In genomic region chr14:101985957-101986356, GRCh38 we compare ENCODE assay signal across 20 cellular contexts. TPM values are rescaled to one million over a fixed set of nuclear protein-coding genes. Genes with fewer than 3 reads are reported as not detected.
DNase-seq lines count a peak whose midpoint lies in the region; ATAC-seq and TF ChIP-seq lines count a peak whose summit lies in the region.
"Had no signal": no experiment of that assay in that cellular context is flagged by ENCODE, and none has a peak within 500 bp of the region (broad histone marks: within the 10 kb centered on the region; RNA-seq: fewer than 3 reads in every experiment).

No MANE protein-coding gene starts in this region.

- H3K4me3 ChIP-seq in Caco-2 (ENCODE audit: low read depth, low read length) (no peak overlapping the region), IMR-90 (ENCODE audit: insufficient read depth, low read depth, low read length) (no peak overlapping the region), vagina (no peak overlapping the region), brain microvascular endothelial cell (ENCODE audit: low read depth, low read length) (no peak overlapping the region)
- H3K4me3 ChIP-seq: BLaER1 treated with 17β-estradiol and CSF1 and Interleukin-3, amounts not matched to agents 10 nM and 100 nM had no signal

- H4K20me1 ChIP-seq in IMR-90 (ENCODE audit: insufficient read depth, low read length), result peaks cover 26% of the 10 kb centered on the region; the same call in 1 of the 2 replicates

- H3K4me1 ChIP-seq in Caco-2 (no peaks in the 10 kb centered on the region), IMR-90 (ENCODE audit: control insufficient read depth, insufficient read depth, low read length) (0 out of 2 replicates have a peak, but pooled peaks cover 2% of the 10 kb centered on the region), vagina (peaks cover 3% of the 10 kb centered on the region)

- peaks cover 68% of the 10 kb centered on the region for H3K36me3 Mint-ChIP-seq in Caco-2 (ENCODE audit: insufficient read depth, unreplicated experiment)
- peaks cover 96% of the 10 kb centered on the region for H3K36me3 Mint-ChIP-seq in activated T-helper 17 cell treated with anti-CD3 and anti-CD28 coated beads, Interleukin-2, amount 50 U/mL, for 72 hours (ENCODE audit: low read depth)
- H3K36me3 Mint-ChIP-seq in dendritic cell treated with granulocyte-macrophage colony-stimulating factor and Interleukin-4, amounts not matched to agents 40 ng/mL and 50 ng/mL, for 4 days (ENCODE audit: low read depth), result peaks cover 87% of the 10 kb centered on the region

- H3K36me3 ChIP-seq in Caco-2 (ENCODE audit: control insufficient read depth, insufficient read depth, low read length) (peaks cover 4% of the 10 kb centered on the region), IMR-90 (ENCODE audit: control insufficient read depth, insufficient read depth, low read length) (peaks cover 73% of the 10 kb centered on the region), vagina (peaks cover 0 to 93% of the 10 kb centered on the region in 2 donors), brain microvascular endothelial cell (replicated peaks) (peaks cover 89% of the 10 kb centered on the region)

- no peaks in the 10 kb centered on the region for H3K9me3 Mint-ChIP-seq in Caco-2 (ENCODE audit: unreplicated experiment)
- no peaks in the 10 kb centered on the region for H3K9me3 Mint-ChIP-seq in activated T-helper 17 cell treated with anti-CD3 and anti-CD28 coated beads, Interleukin-2, amount 50 U/mL, for 72 hours
- no peaks in the 10 kb centered on the region for H3K9me3 Mint-ChIP-seq in dendritic cell treated with granulocyte-macrophage colony-stimulating factor and Interleukin-4, amounts not matched to agents 40 ng/mL and 50 ng/mL, for 4 days
- H3K9me3 Mint-ChIP-seq: CD4-positive, alpha-beta T cell had no signal

- H3K4ac ChIP-seq in IMR-90 (ENCODE audit: low read depth, low read length), result no peak overlapping the region

- CTCF ChIA-PET in Caco-2 (lab: Charles Lee), result no interaction called here
- CTCF ChIA-PET in IMR-90 (lab: Yijun Ruan, JAX), result no interaction called here

- H2AK5ac ChIP-seq in IMR-90 (ENCODE audit: low read depth, low read length), result no peak overlapping the region

- TF ChIP-seq POLR2A in IMR-90 (IDR thresholded peaks at IDR 0.05; ENCODE audit: low read depth, low read length), result no peak
- no peak for TF ChIP-seq POLR2A in vagina (IDR thresholded peaks at IDR 0.05)

- in situ Hi-C loops in IMR-90 (cut with MboI; ENCODE audit: low sequenced_read_pairs) (no loop called here), brain microvascular endothelial cell (cut with HindIII; ENCODE audit: low pct_ligation_motif_present, low sequenced_read_pairs) (loop anchor here (10.0 kb wide), 1 partner anchor 49 kb away; no protein-coding TSS in a partner anchor)

- H3K4me2 ChIP-seq in IMR-90 (ENCODE audit: low read depth, low read length), result no peak overlapping the region
- H3K4me2 ChIP-seq: BLaER1 treated with 17β-estradiol and CSF1 and Interleukin-3, amounts not matched to agents 10 nM and 100 nM; SK-N-SH had no signal

- no peak overlapping the region for H3K56ac ChIP-seq in IMR-90 (ENCODE audit: extremely low read depth, insufficient read depth, low read length)

- no peak overlapping the region for H3K27ac Mint-ChIP-seq in Caco-2 (ENCODE audit: unreplicated experiment)
- H3K27ac Mint-ChIP-seq in activated T-helper 17 cell treated with anti-CD3 and anti-CD28 coated beads, Interleukin-2, amount 50 U/mL, for 72 hours, result peak overlapping the region; percentile 15
- H3K27ac Mint-ChIP-seq in dendritic cell treated with granulocyte-macrophage colony-stimulating factor and Interleukin-4, amounts not matched to agents 40 ng/mL and 50 ng/mL, for 4 days, result peak overlapping the region; percentile 30
- H3K27ac Mint-ChIP-seq: CD4-positive, alpha-beta T cell had no signal

- no peak overlapping the region for H2BK5ac ChIP-seq in IMR-90 (ENCODE audit: low read depth, low read length, poor library complexity, severe bottlenecking)

- H3K23ac ChIP-seq in IMR-90 (ENCODE audit: low read depth, low read length), result no peak overlapping the region

- no peaks in the 10 kb centered on the region for H3K4me1 Mint-ChIP-seq in Caco-2 (ENCODE audit: low read depth, unreplicated experiment)
- H3K4me1 Mint-ChIP-seq in activated T-helper 17 cell treated with anti-CD3 and anti-CD28 coated beads, Interleukin-2, amount 50 U/mL, for 72 hours, result peaks cover 12% of the 10 kb centered on the region
- peaks cover 26% of the 10 kb centered on the region for H3K4me1 Mint-ChIP-seq in dendritic cell treated with granulocyte-macrophage colony-stimulating factor and Interleukin-4, amounts not matched to agents 40 ng/mL and 50 ng/mL, for 4 days (ENCODE audit: low read depth)

- no peak for TF ChIP-seq CTCF in Caco-2 (IDR thresholded peaks at IDR 0.05; ENCODE audit: insufficient read depth in 1 of 2, low read depth in 1 of 2, low read length in 1 of 2, severe bottlenecking in 1 of 2, unreplicated experiment in 1 of 2)
- no peak for TF ChIP-seq CTCF in IMR-90 (conservative IDR thresholded peaks at IDR 0.05; ENCODE audit: low read depth, low read length)
- TF ChIP-seq CTCF in vagina (IDR thresholded peaks at IDR 0.05), result no peak
- TF ChIP-seq CTCF in brain microvascular endothelial cell (IDR thresholded peaks at IDR 0.05; ENCODE audit: low read depth, low read length, missing control alignments), result no peak

- H4K5ac ChIP-seq in IMR-90 (ENCODE audit: low read depth, low read length), result no peak overlapping the region

- H4K91ac ChIP-seq in IMR-90 (ENCODE audit: insufficient read depth, low read depth, low read length), result no peak overlapping the region

- H2AK9ac ChIP-seq in IMR-90 (replicated peaks; ENCODE audit: low read depth, low read length, poor library complexity), result no peak overlapping the region

- no peaks in the 10 kb centered on the region for H3K27me3 ChIP-seq in Caco-2 (replicated peaks; ENCODE audit: control insufficient read depth, insufficient read depth, low read length)
- no peaks in the 10 kb centered on the region for H3K27me3 ChIP-seq in IMR-90 (ENCODE audit: control insufficient read depth, insufficient read depth, low read length)
- no peaks in the 10 kb centered on the region for H3K27me3 ChIP-seq in vagina
- H3K27me3 ChIP-seq in brain microvascular endothelial cell (replicated peaks), result no peaks in the 10 kb centered on the region
- H3K27me3 ChIP-seq: BLaER1 treated with 17β-estradiol and CSF1 and Interleukin-3, amounts not matched to agents 10 nM and 100 nM had no signal

- peaks cover 48 to 57% of the 10 kb centered on the region in 2 experiments for H3K79me1 ChIP-seq in IMR-90 (ENCODE audit: low read depth in 1 of 2, low read length in 2 of 2)

- H3K14ac ChIP-seq in IMR-90 (replicated peaks; ENCODE audit: low read depth, low read length), result no peak overlapping the region

- no peaks in the 10 kb centered on the region for H3K27me3 Mint-ChIP-seq in Caco-2 (ENCODE audit: insufficient read depth, unreplicated experiment)
- H3K27me3 Mint-ChIP-seq in activated T-helper 17 cell treated with anti-CD3 and anti-CD28 coated beads, Interleukin-2, amount 50 U/mL, for 72 hours, result no peaks in the 10 kb centered on the region
- H3K27me3 Mint-ChIP-seq in dendritic cell treated with granulocyte-macrophage colony-stimulating factor and Interleukin-4, amounts not matched to agents 40 ng/mL and 50 ng/mL, for 4 days, result no peaks in the 10 kb centered on the region
- H3K27me3 Mint-ChIP-seq: CD4-positive, alpha-beta T cell had no signal

- intact Hi-C loops in Caco-2 (cut with micrococcal nuclease; ENCODE audit: unreplicated experiment), result no loop called here
- intact Hi-C loops in IMR-90 (cut with micrococcal nuclease), result no loop called here
- intact Hi-C loops in dendritic cell treated with granulocyte-macrophage colony-stimulating factor and Interleukin-4, amounts not matched to agents 40 ng/mL and 50 ng/mL, for 4 days (cut with micrococcal nuclease), result no loop called here
- intact Hi-C loops in vagina (cut with DNase I), result no loop called here

- no peak overlapping the region for H2BK15ac ChIP-seq in IMR-90 (ENCODE audit: low read depth, low read length)

- H2BK120ac ChIP-seq in IMR-90 (ENCODE audit: low read depth, low read length), result no peak overlapping the region

- H4K8ac ChIP-seq in IMR-90 (ENCODE audit: low read depth in 2 of 2, low read length in 2 of 2), result no peak overlapping the region

- H2AFZ ChIP-seq in IMR-90 (replicated peaks; ENCODE audit: low read length, poor library complexity), result no peak overlapping the region

- no peak for TF ChIP-seq RAD21 in IMR-90 (IDR thresholded peaks at IDR 0.05; ENCODE audit: low read length)

- no peak overlapping the region for H2BK20ac ChIP-seq in IMR-90 (ENCODE audit: low read depth, low read length)

- dilution Hi-C loops in IMR-90 (cut with HindIII; ENCODE audit: low sequenced_read_pairs, unreplicated experiment), result no loop called here

- H3K9me3 ChIP-seq in Caco-2, result no peaks in the 10 kb centered on the region
- H3K9me3 ChIP-seq in IMR-90 (ENCODE audit: control insufficient read depth, insufficient read depth, low read length), result no peaks in the 10 kb centered on the region
- H3K9me3 ChIP-seq in vagina, result no peaks in the 10 kb centered on the region
- H3K9me3 ChIP-seq: BLaER1 treated with 17β-estradiol and CSF1 and Interleukin-3, amounts not matched to agents 10 nM and 100 nM; SK-N-SH had no signal

- DNase-seq in Caco-2 (no peak), IMR-90 (no peak), hypothalamus (lab: John Stamatoyannopoulos, UW) (no peak), vagina (ENCODE audit: extremely low spot score in 2 of 2) (no peak), brain microvascular endothelial cell (no peak), putamen (ENCODE audit: low spot score) (no peak)
- DNase-seq: AML-193; CD4-positive, alpha-beta T cell; HCEC 1CT; KG1; MM.1S; NCI-H2029; NCI-H446 treated with DMSO at 0.1 percent for 48 hours; NCI-H526; NCI-H82; SK-N-SH; SW 1271 had no signal

- H3K18ac ChIP-seq in IMR-90 (ENCODE audit: low read depth, low read length), result no peak overlapping the region

- H3K27ac ChIP-seq in IMR-90 (ENCODE audit: insufficient read depth, low read length), result no peak overlapping the region
- H3K27ac ChIP-seq in vagina, result no peak overlapping the region
- no peak overlapping the region for H3K27ac ChIP-seq in brain microvascular endothelial cell
- H3K27ac ChIP-seq: BLaER1 treated with 17β-estradiol and CSF1 and Interleukin-3, amounts not matched to agents 10 nM and 100 nM had no signal

- no peak overlapping the region for H3K9ac ChIP-seq in IMR-90 (ENCODE audit: low read depth, low read length)
- H3K9ac ChIP-seq: BLaER1 treated with 17β-estradiol and CSF1 and Interleukin-3, amounts not matched to agents 10 nM and 100 nM; SK-N-SH had no signal

- WGBS in IMR-90 (ENCODE audit: extremely low coverage in 2 of 2, insufficient read length in 1 of 2), 2 experiments, result 96% methylated on average over 14 of the region's 16 CpGs; no CpG with 5 or more reads in 1 of the 2 experiments

- H3K9me1 ChIP-seq in IMR-90 (ENCODE audit: insufficient read depth, low read length), result peaks cover 10% of the 10 kb centered on the region

- BruUV-seq in Caco-2 (replicated peaks; lab: Mats Ljungman, UMichigan) (TSS peak; percentile 70), IMR-90 (replicated peaks; lab: Mats Ljungman, UMichigan) (TSS peak; percentile 96)

- ATAC-seq in IMR-90 (ENCODE audit: low read depth), result no peak
- no peak for ATAC-seq in activated T-helper 17 cell treated with anti-CD3 and anti-CD28 coated beads, Interleukin-2, amount 50 U/mL, for 72 hours (replicated peaks)

- POLR2A ChIA-PET in Caco-2 (lab: Charles Lee), result interaction anchor here (1.1 kb wide), 1 partner anchor 25 kb away, joined by 3 read pairs; no protein-coding TSS in a partner anchor
- POLR2A ChIA-PET in IMR-90 (lab: Charles Lee; ENCODE audit: unreplicated experiment), result no interaction called here

- H3K4me3 Mint-ChIP-seq in Caco-2 (ENCODE audit: unreplicated experiment), result no peak overlapping the region
- H3K4me3 Mint-ChIP-seq in activated T-helper 17 cell treated with anti-CD3 and anti-CD28 coated beads, Interleukin-2, amount 50 U/mL, for 72 hours, result no peak overlapping the region
- no peak overlapping the region for H3K4me3 Mint-ChIP-seq in dendritic cell treated with granulocyte-macrophage colony-stimulating factor and Interleukin-4, amounts not matched to agents 40 ng/mL and 50 ng/mL, for 4 days
- H3K4me3 Mint-ChIP-seq: CD4-positive, alpha-beta T cell had no signal

RNA-seq across cellular contexts. Expression of gene DYNC1H1, which starts 21.6 kb away (rescaled TPM):
- total RNA-seq in Caco-2 (2022) (349 and 351 TPM in 2 replicates), IMR-90 (2012; rRNA removed) (612 and 670 TPM in 2 replicates), vagina (499 TPM)
- 221 and 240 TPM in 2 replicates for polyA plus RNA-seq in IMR-90 (2012; rRNA removed)
- polyA plus RNA-seq in IMR-90 (2012; cell fraction: cytosol; rRNA removed), result 167 and 240 TPM in 2 replicates
- polyA plus RNA-seq in IMR-90 (2012; cell fraction: nucleus; rRNA removed; ENCODE audit: low replicate concordance), result 278 and 585 TPM in 2 replicates
- 100 to 1,000 TPM; 319 to 383 TPM for total RNA-seq in activated T-helper 17 cell treated with anti-CD3 and anti-CD28 coated beads, Interleukin-2, amount 50 U/mL, for 72 hours
